ENCODE assay signal across 15 cellular contexts in genomic region chr12:67006612-67007011, GRCh38.
DNase-seq lines count a peak whose midpoint lies in the region; ATAC-seq and TF ChIP-seq lines count a peak whose summit lies in the region.
"Had no signal": no experiment of that assay in that cellular context is flagged by ENCODE, and none has a peak within 500 bp of the region (broad histone marks: within the 10 kb centered on the region; RNA-seq: fewer than 3 reads in every experiment).

No MANE protein-coding gene starts in this region.

- no peak for TF ChIP-seq CTCF in mucosa of descending colon (IDR thresholded peaks at IDR 0.05)

- intact Hi-C loops in mucosa of descending colon (cut with DNase I, micrococcal nuclease): no loop called here

- no peak overlapping the region for H3K4me3 ChIP-seq in mucosa of descending colon
- H3K4me3 ChIP-seq: BLaER1 had no signal

- no peaks in the 10 kb centered on the region for H3K9me3 ChIP-seq in mucosa of descending colon
- H3K9me3 ChIP-seq: BLaER1 had no signal

- H3K36me3 ChIP-seq in mucosa of descending colon (ENCODE audit: low read depth): no peaks in the 10 kb centered on the region
- H3K36me3 ChIP-seq: BLaER1 had no signal

- DNase-seq in NCI-H146 (lab: John Stamatoyannopoulos, UW): peak; percentile 28
- no peak for DNase-seq in NCI-H146 treated with DMSO at 0.1 percent for 48 hours (lab: John Stamatoyannopoulos, UW; ENCODE audit: unreplicated experiment)
- DNase-seq in DMS153 (lab: John Stamatoyannopoulos, UW): peak; percentile 84
- DNase-seq in NCI-H748 (lab: John Stamatoyannopoulos, UW; ENCODE audit: unreplicated experiment): peak; percentile 47
- DNase-seq in mucosa of descending colon: no peak
- DNase-seq in mucosa of gallbladder (ENCODE audit: low spot score): no peak
- DNase-seq: 8988T; AML-193; CD8-positive, alpha-beta memory T cell; DND-41; GDM1; HCEC 1CT; HFFc6 had no signal

- H3K4me1 ChIP-seq in mucosa of descending colon (ENCODE audit: low read depth): no peaks in the 10 kb centered on the region

- ATAC-seq in mucosa of descending colon: peak; percentile 56
- ATAC-seq in GM18867 (IDR thresholded peaks at IDR 0.05; ENCODE audit: unreplicated experiment): no peak

Comparison
In these comparisons a context has a peak if more than half of its experiments do, and no peak if none do; other contexts are left out.
1. DNase-seq: peak in NCI-H146 (single experiment), DMS153 (single experiment) and NCI-H748 (single experiment); none in NCI-H146 treated with DMSO at 0.1 percent for 48 hours (single experiment), mucosa of descending colon (0 of 3) and mucosa of gallbladder (single experiment).